Comparison of ENCODE assay signal across 9 cellular contexts in the genomic region with DNA sequence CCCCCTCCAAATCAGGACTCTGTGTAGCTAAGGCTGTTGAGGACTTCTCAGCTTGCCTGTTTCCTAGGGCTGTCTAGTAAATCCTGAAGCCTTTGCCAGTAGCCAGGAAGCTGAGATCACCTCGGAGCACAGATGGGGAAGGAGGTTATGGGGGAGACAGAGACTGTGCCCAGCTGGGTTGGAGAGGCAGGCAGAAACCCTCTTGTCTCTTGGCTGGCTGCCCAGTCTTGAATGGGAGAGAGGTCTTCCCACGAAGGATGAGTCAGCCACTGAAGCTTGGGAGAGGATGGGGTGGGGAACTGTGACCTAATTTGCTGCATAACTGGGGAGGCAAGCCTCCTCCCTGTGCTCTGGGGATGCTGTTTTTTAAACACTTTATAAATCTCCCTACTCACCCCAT.
DNase-seq lines count a peak whose midpoint lies in the region; ATAC-seq and TF ChIP-seq lines count a peak whose summit lies in the region.
"Had no signal": no experiment of that assay in that cellular context is flagged by ENCODE, and none has a peak within 500 bp of the region (broad histone marks: within the 10 kb centered on the region; RNA-seq: fewer than 3 reads in every experiment).

No MANE protein-coding gene starts in this region.

- H3K4me3 ChIP-seq in BE2C (ENCODE audit: low read depth, low read length) (no peak overlapping the region), MG63 (no peak overlapping the region)

- H3K4me1 Mint-ChIP-seq in natural killer cell treated with Interleukin-12 subunit alpha and Interleukin-12 subunit beta and Interleukin-15 and Interleukin-18, amount 100 ng/mL, for 72 hours (ENCODE audit: low read depth in 2 of 2) = no peaks in the 10 kb centered on the region
- H3K4me1 Mint-ChIP-seq: natural killer cell had no signal

- H3K4me1 ChIP-seq in BE2C = no peaks in the 10 kb centered on the region

- H3K27ac Mint-ChIP-seq in natural killer cell treated with Interleukin-12 subunit alpha and Interleukin-12 subunit beta and Interleukin-15 and Interleukin-18, amount 100 ng/mL, for 72 hours = no peak overlapping the region
- H3K27ac Mint-ChIP-seq: natural killer cell had no signal

- H3K36me3 Mint-ChIP-seq in natural killer cell treated with Interleukin-12 subunit alpha and Interleukin-12 subunit beta and Interleukin-15 and Interleukin-18, amount 100 ng/mL, for 72 hours = no peaks in the 10 kb centered on the region
- H3K36me3 Mint-ChIP-seq: natural killer cell had no signal

- no peak overlapping the region for H3K4me3 Mint-ChIP-seq in natural killer cell treated with Interleukin-12 subunit alpha and Interleukin-12 subunit beta and Interleukin-15 and Interleukin-18, amount 100 ng/mL, for 72 hours
- H3K4me3 Mint-ChIP-seq: natural killer cell had no signal

- H3K9me3 Mint-ChIP-seq in natural killer cell treated with Interleukin-12 subunit alpha and Interleukin-12 subunit beta and Interleukin-15 and Interleukin-18, amount 100 ng/mL, for 72 hours = no peaks in the 10 kb centered on the region
- H3K9me3 Mint-ChIP-seq: natural killer cell had no signal

- DNase-seq in BE2C = peak; percentile 13
- peak; percentile 51 for DNase-seq in MG63
- DNase-seq in RPMI8226 = peak; percentile 57
- peak in 43 of 51 donors; percentile 1 to 91 (median 43) for DNase-seq in hypothalamus (lab: John Stamatoyannopoulos, UW)
- DNase-seq in GF-D8 (lab: John Stamatoyannopoulos, UW) = no peak
- no peak for DNase-seq in NCI-H1930 (lab: John Stamatoyannopoulos, UW)
- DNase-seq in natural killer cell treated with Interleukin-12 subunit alpha and Interleukin-12 subunit beta and Interleukin-15 and Interleukin-18, amount 100 ng/mL, for 72 hours (ENCODE audit: low spot score) = no peak
- DNase-seq: natural killer cell had no signal

- H3K27me3 ChIP-seq in BE2C (no peaks in the 10 kb centered on the region), MG63 (no peaks in the 10 kb centered on the region)

- H3K27me3 Mint-ChIP-seq in natural killer cell treated with Interleukin-12 subunit alpha and Interleukin-12 subunit beta and Interleukin-15 and Interleukin-18, amount 100 ng/mL, for 72 hours = peaks cover 0 to 1% of the 10 kb centered on the region in 2 donors

- H3K36me3 ChIP-seq in BE2C (no peaks in the 10 kb centered on the region), MG63 (no peaks in the 10 kb centered on the region)

- H3K9me3 ChIP-seq in BE2C (peaks cover 2% of the 10 kb centered on the region; the same call in 1 of the 2 replicates), MG63 (no peaks in the 10 kb centered on the region)

- ATAC-seq in GM19463 (IDR thresholded peaks at IDR 0.05; ENCODE audit: unreplicated experiment) = no peak
- ATAC-seq in natural killer cell treated with Interleukin-12 subunit alpha and Interleukin-12 subunit beta and Interleukin-15 and Interleukin-18, amount 100 ng/mL, for 72 hours = no peak
- ATAC-seq: natural killer cell had no signal

- TF ChIP-seq CTCF in BE2C (IDR thresholded peaks at IDR 0.05; ENCODE audit: low read depth, low read length) = no peak

Comparison
In these comparisons a context has a peak if more than half of its experiments do, and no peak if none do; other contexts are left out.
1. DNase-seq: peak in BE2C (single experiment), MG63 (single experiment), RPMI8226 (single experiment) and hypothalamus (43 of 51); none in GF-D8 (single experiment), NCI-H1930 (0 of 2) and natural killer cell treated with Interleukin-12 subunit alpha and Interleukin-12 subunit beta and Interleukin-15 and Interleukin-18, amount 100 ng/mL, for 72 hours (single experiment).